ENCODE assay signal across 8 cellular contexts in genomic region chr15:85318048-85318731, GRCh38.
DNase-seq lines count a peak whose midpoint lies in the region; ATAC-seq, FAIRE-seq and TF ChIP-seq lines count a peak whose summit lies in the region.

No MANE protein-coding gene starts in this region.

- H3K36me3 ChIP-seq in WERI-Rb-1 (no peaks in the 10 kb centered on the region), HepG2 (replicated peaks in 1 of 2; ENCODE audit: control insufficient read depth in 1 of 2, insufficient read depth in 2 of 2, low read length in 2 of 2) (no peaks in the 10 kb centered on the region), psoas muscle (ENCODE audit: insufficient read depth in 1 of 2, low read depth in 1 of 2) (no peaks in the 10 kb centered on the region)

- H3K4me3 ChIP-seq in WERI-Rb-1 (ENCODE audit: low read depth, low read length) (no peak overlapping the region), HepG2 (replicated peaks in 1 of 3; ENCODE audit: insufficient read depth in 1 of 3, low read depth in 2 of 3, low read length in 3 of 3) (no peak overlapping the region), psoas muscle (no peak overlapping the region)

- H2AFZ ChIP-seq in HepG2 (ENCODE audit: low read length) = no peak overlapping the region

- H3K27me3 ChIP-seq in WERI-Rb-1 (ENCODE audit: insufficient read depth, low read depth, severe bottlenecking) (no peaks in the 10 kb centered on the region), HepG2 (ENCODE audit: control insufficient read depth in 1 of 2, insufficient read depth in 2 of 2, low read length in 2 of 2) (no peaks in the 10 kb centered on the region), psoas muscle (ENCODE audit: insufficient read depth in 3 of 3, low read length in 2 of 3) (no peaks in the 10 kb centered on the region)

- intact Hi-C loops in HepG2 (cut with micrococcal nuclease; ENCODE audit: unreplicated experiment) (no loop called here), psoas muscle (cut with DNase I) (no loop called here)

- POLR2A ChIA-PET in HepG2 (lab: Yijun Ruan, JAX) = no interaction called here

- peaks cover 11% of the 10 kb centered on the region for H3K4me1 ChIP-seq in HepG2 (ENCODE audit: insufficient read depth, low read length)
- H3K4me1 ChIP-seq in psoas muscle = no peaks in the 10 kb centered on the region

- no peak overlapping the region for H3K4me2 ChIP-seq in HepG2 (ENCODE audit: low read depth, low read length)

- no TSS peak for BruUV-seq in HepG2 (replicated peaks; lab: Mats Ljungman, UMichigan)

- TF ChIP-seq CTCF in WERI-Rb-1 (IDR thresholded peaks at IDR 0.05; ENCODE audit: low read depth, low read length) = peak; percentile 13; the same call in 1 of the 2 replicates
- TF ChIP-seq CTCF in HepG2 (CRISPR knock-in tag; IDR thresholded peaks at IDR 0.05) = no peak
- no peak for TF ChIP-seq CTCF in psoas muscle (IDR thresholded peaks at IDR 0.05)

- CTCF ChIA-PET in HepG2 (lab: Yijun Ruan, JAX; ENCODE audit: low intra/inter-chr PET ratio, low total read pairs) = no interaction called here

- ATAC-seq in GM19463 (IDR thresholded peaks at IDR 0.05; ENCODE audit: unreplicated experiment) (peak; percentile 93), HG03442 (IDR thresholded peaks at IDR 0.05; ENCODE audit: unreplicated experiment) (peak; percentile 89), HepG2 (peak; percentile 64), psoas muscle (no peak)

- no peak for TF ChIP-seq POLR2A in HepG2 (IDR thresholded peaks at IDR 0.05; ENCODE audit: insufficient read depth in 1 of 2, low read depth in 2 of 2, low read length in 2 of 2)

- no peak overlapping the region for H3K27ac ChIP-seq in WERI-Rb-1
- H3K27ac ChIP-seq in HepG2 (ENCODE audit: extremely low read length, insufficient read depth, low read length) = no peak overlapping the region
- H3K27ac ChIP-seq in psoas muscle = no peak overlapping the region

- TF ChIP-seq EP300 in HepG2 (IDR thresholded peaks at IDR 0.05; ENCODE audit: low read depth in 2 of 2, low read length in 2 of 2) (no peak), HepG2 (CRISPR knock-in tag; IDR thresholded peaks at IDR 0.05; ENCODE audit: borderline replicate concordance) (no peak)

- DNase-seq in NCI-H345 (lab: John Stamatoyannopoulos, UW) (peak; percentile 6), NCI-H345 treated with DMSO at 0.1 percent for 48 hours (lab: John Stamatoyannopoulos, UW; ENCODE audit: unreplicated experiment) (no peak), WERI-Rb-1 (no peak), HepG2 (ENCODE audit: low spot score) (no peak), psoas muscle (no peak), NCI-H1694 treated with DMSO at 0.1 percent for 48 hours (lab: John Stamatoyannopoulos, UW) (no peak)

- no peak for TF ChIP-seq RAD21 in HepG2 (CRISPR knock-in tag; IDR thresholded peaks at IDR 0.05)

- in situ Hi-C loops in HepG2 (cut with HindIII; ENCODE audit: extremely low pct_ligation_motif_present, low pct_unique_long_range_greater_than_20kb) = no loop called here

- no peak for FAIRE-seq in HepG2 (lab: Jason Lieb, UNC)

- no peaks in the 10 kb centered on the region for H4K20me1 ChIP-seq in HepG2 (ENCODE audit: insufficient read depth, low read length)

- no peaks in the 10 kb centered on the region for H3K79me2 ChIP-seq in HepG2 (ENCODE audit: insufficient read depth, low read length)

- H3K9ac ChIP-seq in HepG2 (ENCODE audit: insufficient read depth, low read depth, low read length) = no peak overlapping the region

- 20% methylated on average over 2 of the region's 2 CpGs for WGBS in HepG2 (ENCODE audit: low lambda C conversion rate)
- 62 to 68% (median 64%) methylated on average over 2 of the region's 2 CpGs for WGBS in psoas muscle, 3 donors

- H3K9me3 ChIP-seq in WERI-Rb-1 (ENCODE audit: severe bottlenecking) (no peaks in the 10 kb centered on the region), HepG2 (ENCODE audit: low read length) (no peaks in the 10 kb centered on the region), psoas muscle (peaks cover 3% of the 10 kb centered on the region)

TF ChIP-seq in HepG2, 621 proteins besides CTCF, POLR2A, EP300 and RAD21:
- TF ChIP-seq TBX3 (IDR thresholded peaks at IDR 0.05; ENCODE audit: borderline replicate concordance) (no peak), STAG1 (CRISPR knock-in tag; IDR thresholded peaks at IDR 0.05) (peak; percentile 17), PAWR (CRISPR knock-in tag; IDR thresholded peaks at IDR 0.05; ENCODE audit: borderline replicate concordance) (no peak), SOX6 (IDR thresholded peaks at IDR 0.05) (no peak), SOX6 (CRISPR knock-in tag; IDR thresholded peaks at IDR 0.05) (no peak), NFIB (CRISPR knock-in tag; IDR thresholded peaks at IDR 0.05; ENCODE audit: borderline replicate concordance) (no peak), CENPT (CRISPR knock-in tag; IDR thresholded peaks at IDR 0.05; ENCODE audit: low read depth) (no peak), SP5 (CRISPR knock-in tag; IDR thresholded peaks at IDR 0.05; ENCODE audit: borderline replicate concordance, low read depth) (no peak), ZNF329 (CRISPR knock-in tag; IDR thresholded peaks at IDR 0.05; ENCODE audit: low read depth) (peak; percentile 97), PATZ1 (CRISPR knock-in tag; IDR thresholded peaks at IDR 0.05) (no peak)

Comparison
In these comparisons a context has a peak if more than half of its experiments do, and no peak if none do; other contexts are left out.
1. ATAC-seq: peak in GM19463 (single experiment), HG03442 (single experiment) and HepG2 (single experiment); none in psoas muscle (0 of 4).